ENCODE assay signal across 29 cellular contexts in the genomic region with DNA sequence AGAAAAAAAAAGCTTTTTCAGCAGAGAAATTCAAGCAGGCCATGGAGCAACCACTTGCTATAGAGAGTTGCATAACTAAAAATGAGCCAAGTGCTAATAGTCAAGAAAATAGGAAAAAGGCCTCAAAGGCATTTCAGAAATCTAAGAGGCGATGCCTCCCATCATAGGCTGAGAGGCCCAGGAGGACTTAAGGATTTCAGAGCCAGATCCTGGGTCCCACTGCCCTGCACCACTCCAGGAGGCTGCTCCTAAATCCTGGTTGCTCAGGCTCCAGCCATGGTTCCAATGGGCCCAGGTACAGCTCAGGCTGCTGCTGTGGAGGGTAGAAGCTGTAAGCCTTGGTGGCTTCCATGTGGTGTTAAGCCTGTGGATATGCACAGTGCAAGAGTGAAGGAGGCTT.
"Had no signal": no experiment of that assay in that cellular context is flagged by ENCODE, and none has a peak within 500 bp of the region (broad histone marks: within the 10 kb centered on the region; RNA-seq: fewer than 3 reads in every experiment).

No MANE protein-coding gene starts in this region.

- FAIRE-seq: colon, endometrium, endothelial cell of umbilical vein, frontal cortex had no signal

- H3K9me3 Mint-ChIP-seq: effector memory CD8-positive, alpha-beta T cell had no signal

- H3K4me3 ChIP-seq: colonic mucosa, coronary artery, dorsolateral prefrontal cortex, esophagus muscularis mucosa, esophagus squamous epithelium, gastrocnemius medialis, gastroesophageal sphincter, heart left ventricle, heart right ventricle had no signal

- DNase-seq: colonic mucosa; cortex of kidney; dermis blood vessel endothelial cell; dorsolateral prefrontal cortex; effector CD4-positive, alpha-beta T cell; effector CD8-positive, alpha-beta T cell; effector memory CD4-positive, alpha-beta T cell; effector memory CD8-positive, alpha-beta T cell; endodermal cell; erythroblast; esophagus squamous epithelium; foreskin fibroblast; foreskin keratinocyte; foreskin melanocyte; gastrocnemius medialis; glutamatergic neuron; head of caudate nucleus; heart left ventricle; heart right ventricle had no signal

- ATAC-seq: effector memory CD8-positive, alpha-beta T cell; esophagus mucosa; foreskin keratinocyte; gastrocnemius medialis; gastroesophageal sphincter; heart left ventricle; heart right ventricle had no signal

- H3K9me3 ChIP-seq: colonic mucosa, esophagus muscularis mucosa had no signal

- H3K27me3 ChIP-seq: colonic mucosa, dorsolateral prefrontal cortex, esophagus muscularis mucosa, esophagus squamous epithelium, foreskin keratinocyte, gastrocnemius medialis, gastroesophageal sphincter, heart left ventricle, heart right ventricle had no signal

- H3K27ac ChIP-seq: colonic mucosa, coronary artery, dorsolateral prefrontal cortex, epithelial cell of prostate, esophagus muscularis mucosa, esophagus squamous epithelium, foreskin keratinocyte, gastrocnemius medialis, gastroesophageal sphincter, heart left ventricle, heart right ventricle had no signal

- H3K36me3 ChIP-seq: colonic mucosa, gastrocnemius medialis had no signal

- H3K27me3 Mint-ChIP-seq: dendritic cell treated with granulocyte-macrophage colony-stimulating factor and Interleukin-4, amounts not matched to agents 40 ng/mL and 50 ng/mL, for 4 days; effector memory CD8-positive, alpha-beta T cell had no signal

- H3K4me1 ChIP-seq: colonic mucosa, foreskin keratinocyte, gastrocnemius medialis had no signal

- H3K4me3 Mint-ChIP-seq: dendritic cell treated with granulocyte-macrophage colony-stimulating factor and Interleukin-4, amounts not matched to agents 40 ng/mL and 50 ng/mL, for 4 days; effector memory CD8-positive, alpha-beta T cell; endodermal cell had no signal

- H3K27ac Mint-ChIP-seq: dendritic cell treated with granulocyte-macrophage colony-stimulating factor and Interleukin-4, amounts not matched to agents 40 ng/mL and 50 ng/mL, for 4 days; effector memory CD8-positive, alpha-beta T cell; endodermal cell had no signal
